15 cellular contexts compared by ENCODE assay signal in genomic region chr1:22625262-22625925, GRCh38. TPM values are rescaled to one million over a fixed set of nuclear protein-coding genes. Genes with fewer than 3 reads are reported as not detected.
DNase-seq lines count a peak whose midpoint lies in the region; ATAC-seq, FAIRE-seq and TF ChIP-seq lines count a peak whose summit lies in the region.
"Had no signal": no experiment of that assay in that cellular context is flagged by ENCODE, and none has a peak within 500 bp of the region (broad histone marks: within the 10 kb centered on the region; RNA-seq: fewer than 3 reads in every experiment).

No MANE protein-coding gene starts in this region.

- peak; percentile 27 for DNase-seq in Daoy (ENCODE audit: low read depth)
- DNase-seq in amniotic epithelial cell (ENCODE audit: low read depth) = peak; percentile 18
- DNase-seq in islet precursor cell = peak; percentile 77
- DNase-seq in hypothalamus (lab: John Stamatoyannopoulos, UW) = no peak
- DNase-seq in HTR-8/SVneo (ENCODE audit: insufficient read length, low spot score) = no peak
- no peak for DNase-seq in activated CD8-positive, alpha-beta memory T cell treated with anti-CD3 and anti-CD28 coated beads, Interleukin-2, amount 50 U/mL, for 48 hours
- DNase-seq: activated CD8-positive, alpha-beta T cell treated with anti-CD3 and anti-CD28 coated beads, Interleukin-2, amount 10 ng/mL, durations not matched to agents 7 days and 5 days; activated effector memory CD4-positive, alpha-beta T cell treated with Interleukin-2 at 50 U/mL for 16 hours; Calu3; NCI-H1092 treated with DMSO at 0.1 percent for 48 hours; stimulated activated naive B cell treated with anti-CD40 and anti-IgM and Interleukin-4, amounts not matched to agents 10 μg/mL and 1 μg/mL and 100 μg/mL, for 72 hours had no signal

- TF ChIP-seq EP300 in Ishikawa (IDR thresholded peaks at IDR 0.05; ENCODE audit: borderline replicate concordance) = no peak

- FAIRE-seq in HTR-8/SVneo (lab: Jason Lieb, UNC) = no peak
- FAIRE-seq: TTC549 had no signal

- ATAC-seq in GM18511 (IDR thresholded peaks at IDR 0.05; ENCODE audit: unreplicated experiment) = no peak
- ATAC-seq: activated CD8-positive, alpha-beta T cell treated with anti-CD3 and anti-CD28 coated beads, Interleukin-2, amount 10 ng/mL, durations not matched to agents 7 days and 5 days; stimulated activated naive B cell treated with anti-CD40 and anti-IgM and Interleukin-4, amounts not matched to agents 10 μg/mL and 1 μg/mL and 100 μg/mL, for 72 hours had no signal

- no peak for TF ChIP-seq RAD21 in Ishikawa (IDR thresholded peaks at IDR 0.05; ENCODE audit: low read depth)

TF ChIP-seq in Ishikawa, 13 proteins besides CTCF, POLR2A, EP300 and RAD21:
- TF ChIP-seq TEAD4 (IDR thresholded peaks at IDR 0.05) (no peak), ZBTB7A (IDR thresholded peaks at IDR 0.05; ENCODE audit: low read depth) (no peak), TAF1 (IDR thresholded peaks at IDR 0.05; ENCODE audit: low read depth) (no peak), REST (IDR thresholded peaks at IDR 0.05; ENCODE audit: low read depth) (peak; percentile 89), TCF12 (IDR thresholded peaks at IDR 0.05; ENCODE audit: low read depth) (no peak)
TF ChIP-seq in Ishikawa: peak in this region for 1.

RNA-seq across cellular contexts. Expression of gene C1QA, which starts 11.0 kb away (rescaled TPM):
- not detected in 2 replicates for total RNA-seq in Daoy (2014; rRNA removed; shearing (Covaris generic))
- total RNA-seq: activated CD8-positive, alpha-beta T cell treated with anti-CD3 and anti-CD28 coated beads, Interleukin-2, amount 10 ng/mL, durations not matched to agents 7 days and 5 days; Calu3; SJSA1 had no signal

RNA-seq across cellular contexts. Expression of gene C1QC, which starts 18.0 kb away (rescaled TPM):
- total RNA-seq in Daoy (2014; rRNA removed; shearing (Covaris generic)) = not detected in 2 replicates
- total RNA-seq: activated CD8-positive, alpha-beta T cell treated with anti-CD3 and anti-CD28 coated beads, Interleukin-2, amount 10 ng/mL, durations not matched to agents 7 days and 5 days; Calu3; SJSA1 had no signal

RNA-seq across cellular contexts. Expression of gene C1QB, which starts 27.6 kb away (rescaled TPM):
- not detected in 2 replicates for total RNA-seq in Daoy (2014; rRNA removed; shearing (Covaris generic))
- total RNA-seq: activated CD8-positive, alpha-beta T cell treated with anti-CD3 and anti-CD28 coated beads, Interleukin-2, amount 10 ng/mL, durations not matched to agents 7 days and 5 days; Calu3; SJSA1 had no signal

Comparison
In these comparisons a context has a peak if more than half of its experiments do, and no peak if none do; other contexts are left out.
1. DNase-seq: peak in Daoy (single experiment), amniotic epithelial cell (single experiment) and islet precursor cell (single experiment); none in hypothalamus (0 of 51), HTR-8/SVneo (single experiment) and activated CD8-positive, alpha-beta memory T cell treated with anti-CD3 and anti-CD28 coated beads, Interleukin-2, amount 50 U/mL, for 48 hours (single experiment).